In the genomic region with DNA sequence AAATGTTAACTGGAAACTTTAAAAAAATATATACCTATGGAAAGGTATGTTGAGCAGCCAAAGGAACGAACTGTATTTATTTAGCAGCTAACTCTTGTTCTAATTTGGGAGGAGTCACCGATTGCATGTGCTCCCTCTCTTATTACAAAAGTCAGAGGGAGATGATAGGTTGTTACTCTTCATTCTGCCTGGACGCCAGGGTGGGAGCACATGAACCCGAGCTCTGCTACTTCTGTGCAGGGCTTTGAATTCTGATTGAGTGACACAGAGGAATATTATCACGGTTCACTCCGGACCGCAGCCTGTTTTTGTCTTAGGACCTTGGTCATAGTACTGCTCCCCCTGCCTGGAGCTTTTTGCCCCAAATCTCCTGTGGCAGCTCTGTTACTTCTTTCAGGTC, we compare ENCODE assay signal across 1 cellular context.
TF ChIP-seq lines count a peak whose summit lies in the region.

No MANE protein-coding gene starts in this region.

TF ChIP-seq in GM23338, 12 proteins besides CTCF, POLR2A, EP300 and RAD21 (continued from another document):
- TF ChIP-seq NANOG (IDR thresholded peaks at IDR 0.05; ENCODE audit: borderline replicate concordance) (no peak), ZNF331 (CRISPR knock-in tag; IDR thresholded peaks at IDR 0.05; ENCODE audit: low read depth) (no peak)
- TF ChIP-seq, protein P1, sequence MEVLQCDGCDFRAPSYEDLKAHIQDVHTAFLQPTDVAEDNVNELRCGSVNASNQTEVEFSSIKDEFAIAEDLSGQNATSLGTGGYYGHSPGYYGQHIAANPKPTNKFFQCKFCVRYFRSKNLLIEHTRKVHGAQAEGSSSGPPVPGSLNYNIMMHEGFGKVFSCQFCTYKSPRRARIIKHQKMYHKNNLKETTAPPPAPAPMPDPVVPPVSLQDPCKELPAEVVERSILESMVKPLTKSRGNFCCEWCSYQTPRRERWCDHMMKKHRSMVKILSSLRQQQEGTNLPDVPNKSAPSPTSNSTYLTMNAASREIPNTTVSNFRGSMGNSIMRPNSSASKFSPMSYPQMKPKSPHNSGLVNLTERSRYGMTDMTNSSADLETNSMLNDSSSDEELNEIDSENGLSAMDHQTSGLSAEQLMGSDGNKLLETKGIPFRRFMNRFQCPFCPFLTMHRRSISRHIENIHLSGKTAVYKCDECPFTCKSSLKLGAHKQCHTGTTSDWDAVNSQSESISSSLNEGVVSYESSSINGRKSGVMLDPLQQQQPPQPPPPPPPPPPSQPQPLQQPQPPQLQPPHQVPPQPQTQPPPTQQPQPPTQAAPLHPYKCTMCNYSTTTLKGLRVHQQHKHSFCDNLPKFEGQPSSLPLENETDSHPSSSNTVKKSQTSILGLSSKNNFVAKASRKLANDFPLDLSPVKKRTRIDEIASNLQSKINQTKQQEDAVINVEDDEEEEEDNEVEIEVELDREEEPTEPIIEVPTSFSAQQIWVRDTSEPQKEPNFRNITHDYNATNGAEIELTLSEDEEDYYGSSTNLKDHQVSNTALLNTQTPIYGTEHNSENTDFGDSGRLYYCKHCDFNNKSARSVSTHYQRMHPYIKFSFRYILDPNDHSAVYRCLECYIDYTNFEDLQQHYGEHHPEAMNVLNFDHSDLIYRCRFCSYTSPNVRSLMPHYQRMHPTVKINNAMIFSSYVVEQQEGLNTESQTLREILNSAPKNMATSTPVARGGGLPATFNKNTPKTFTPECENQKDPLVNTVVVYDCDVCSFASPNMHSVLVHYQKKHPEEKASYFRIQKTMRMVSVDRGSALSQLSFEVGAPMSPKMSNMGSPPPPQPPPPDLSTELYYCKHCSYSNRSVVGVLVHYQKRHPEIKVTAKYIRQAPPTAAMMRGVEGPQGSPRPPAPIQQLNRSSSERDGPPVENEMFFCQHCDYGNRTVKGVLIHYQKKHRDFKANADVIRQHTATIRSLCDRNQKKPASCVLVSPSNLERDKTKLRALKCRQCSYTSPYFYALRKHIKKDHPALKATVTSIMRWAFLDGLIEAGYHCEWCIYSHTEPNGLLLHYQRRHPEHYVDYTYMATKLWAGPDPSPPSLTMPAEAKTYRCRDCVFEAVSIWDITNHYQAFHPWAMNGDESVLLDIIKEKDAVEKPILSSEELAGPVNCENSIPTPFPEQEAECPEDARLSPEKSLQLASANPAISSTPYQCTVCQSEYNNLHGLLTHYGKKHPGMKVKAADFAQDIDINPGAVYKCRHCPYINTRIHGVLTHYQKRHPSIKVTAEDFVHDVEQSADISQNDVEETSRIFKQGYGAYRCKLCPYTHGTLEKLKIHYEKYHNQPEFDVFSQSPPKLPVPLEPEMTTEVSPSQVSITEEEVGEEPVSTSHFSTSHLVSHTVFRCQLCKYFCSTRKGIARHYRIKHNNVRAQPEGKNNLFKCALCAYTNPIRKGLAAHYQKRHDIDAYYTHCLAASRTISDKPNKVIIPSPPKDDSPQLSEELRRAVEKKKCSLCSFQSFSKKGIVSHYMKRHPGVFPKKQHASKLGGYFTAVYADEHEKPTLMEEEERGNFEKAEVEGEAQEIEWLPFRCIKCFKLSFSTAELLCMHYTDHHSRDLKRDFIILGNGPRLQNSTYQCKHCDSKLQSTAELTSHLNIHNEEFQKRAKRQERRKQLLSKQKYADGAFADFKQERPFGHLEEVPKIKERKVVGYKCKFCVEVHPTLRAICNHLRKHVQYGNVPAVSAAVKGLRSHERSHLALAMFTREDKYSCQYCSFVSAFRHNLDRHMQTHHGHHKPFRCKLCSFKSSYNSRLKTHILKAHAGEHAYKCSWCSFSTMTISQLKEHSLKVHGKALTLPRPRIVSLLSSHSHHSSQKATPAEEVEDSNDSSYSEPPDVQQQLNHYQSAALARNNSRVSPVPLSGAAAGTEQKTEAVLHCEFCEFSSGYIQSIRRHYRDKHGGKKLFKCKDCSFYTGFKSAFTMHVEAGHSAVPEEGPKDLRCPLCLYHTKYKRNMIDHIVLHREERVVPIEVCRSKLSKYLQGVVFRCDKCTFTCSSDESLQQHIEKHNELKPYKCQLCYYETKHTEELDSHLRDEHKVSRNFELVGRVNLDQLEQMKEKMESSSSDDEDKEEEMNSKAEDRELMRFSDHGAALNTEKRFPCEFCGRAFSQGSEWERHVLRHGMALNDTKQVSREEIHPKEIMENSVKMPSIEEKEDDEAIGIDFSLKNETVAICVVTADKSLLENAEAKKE (CRISPR knock-in tag; IDR thresholded peaks at IDR 0.05), result no peak
